ENCODE assay signal across 1 cellular context in the genomic region with DNA sequence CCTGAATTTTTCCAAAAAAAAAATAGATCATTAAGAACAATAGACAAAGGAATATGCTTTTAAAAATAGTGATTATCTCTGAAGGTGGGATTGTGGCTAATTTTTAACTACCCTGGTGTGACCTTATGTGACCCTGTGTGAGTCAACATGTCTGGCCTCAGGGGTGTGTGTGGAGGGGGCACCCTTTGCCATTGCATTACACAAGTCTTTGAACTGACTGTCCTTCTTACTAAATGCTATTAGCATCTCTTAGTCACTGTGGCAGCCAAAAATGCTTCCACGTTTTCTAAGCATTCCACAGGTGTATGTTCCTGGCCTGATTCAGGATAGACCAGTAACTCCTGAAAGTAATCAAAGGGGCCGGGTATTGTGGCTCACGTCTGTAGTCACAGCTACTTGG.
TF ChIP-seq lines count a peak whose summit lies in the region.

No MANE protein-coding gene starts in this region.

TF ChIP-seq in HepG2, 621 proteins besides CTCF, POLR2A, EP300 and RAD21 (continued from another document and continues in another):
- TF ChIP-seq TIGD3 (CRISPR knock-in tag; IDR thresholded peaks at IDR 0.05; ENCODE audit: borderline replicate concordance) (no peak), HNRNPH1 (optimal IDR thresholded peaks at IDR 0.05; ENCODE audit: low read depth, low read length) (no peak), ZNF431 (CRISPR knock-in tag; IDR thresholded peaks at IDR 0.05; ENCODE audit: borderline replicate concordance, low read depth) (no peak), ZNF775 (CRISPR knock-in tag; IDR thresholded peaks at IDR 0.05; ENCODE audit: borderline replicate concordance) (no peak), ESRRA (CRISPR knock-in tag; IDR thresholded peaks at IDR 0.05; ENCODE audit: low read depth) (no peak), XBP1 (CRISPR knock-in tag; IDR thresholded peaks at IDR 0.05) (no peak), ZNF543 (CRISPR knock-in tag; IDR thresholded peaks at IDR 0.05) (no peak), KDM4B (CRISPR knock-in tag; IDR thresholded peaks at IDR 0.05) (no peak), GATAD1 (CRISPR knock-in tag; IDR thresholded peaks at IDR 0.05) (0 out of 2 replicates have a peak, but pooled peaks have one; percentile 12), NFKBIZ (CRISPR knock-in tag; IDR thresholded peaks at IDR 0.05) (no peak), SOX6 (IDR thresholded peaks at IDR 0.05) (no peak), SOX6 (CRISPR knock-in tag; IDR thresholded peaks at IDR 0.05) (peak; percentile 95), KLF6 (CRISPR knock-in tag; IDR thresholded peaks at IDR 0.05) (no peak), ZSCAN20 (CRISPR knock-in tag; IDR thresholded peaks at IDR 0.05; ENCODE audit: borderline replicate concordance) (no peak), ZNF713 (CRISPR knock-in tag; IDR thresholded peaks at IDR 0.05) (no peak), EEA1 (CRISPR knock-in tag; IDR thresholded peaks at IDR 0.05; ENCODE audit: borderline replicate concordance) (no peak), RERE (CRISPR knock-in tag; IDR thresholded peaks at IDR 0.05; ENCODE audit: low read depth) (no peak), ISL2 (CRISPR knock-in tag; IDR thresholded peaks at IDR 0.05) (peak; percentile 24; the same call in 1 of the 2 replicates), RXRA (CRISPR knock-in tag; IDR thresholded peaks at IDR 0.05) (peak; percentile 96; the same call in 1 of the 2 replicates), HNF1A (IDR thresholded peaks at IDR 0.05; ENCODE audit: low read depth) (peak; percentile 97), HNF1A (CRISPR knock-in tag; IDR thresholded peaks at IDR 0.05; ENCODE audit: borderline replicate concordance) (peak; percentile 98)
- TF ChIP-seq, protein P1, sequence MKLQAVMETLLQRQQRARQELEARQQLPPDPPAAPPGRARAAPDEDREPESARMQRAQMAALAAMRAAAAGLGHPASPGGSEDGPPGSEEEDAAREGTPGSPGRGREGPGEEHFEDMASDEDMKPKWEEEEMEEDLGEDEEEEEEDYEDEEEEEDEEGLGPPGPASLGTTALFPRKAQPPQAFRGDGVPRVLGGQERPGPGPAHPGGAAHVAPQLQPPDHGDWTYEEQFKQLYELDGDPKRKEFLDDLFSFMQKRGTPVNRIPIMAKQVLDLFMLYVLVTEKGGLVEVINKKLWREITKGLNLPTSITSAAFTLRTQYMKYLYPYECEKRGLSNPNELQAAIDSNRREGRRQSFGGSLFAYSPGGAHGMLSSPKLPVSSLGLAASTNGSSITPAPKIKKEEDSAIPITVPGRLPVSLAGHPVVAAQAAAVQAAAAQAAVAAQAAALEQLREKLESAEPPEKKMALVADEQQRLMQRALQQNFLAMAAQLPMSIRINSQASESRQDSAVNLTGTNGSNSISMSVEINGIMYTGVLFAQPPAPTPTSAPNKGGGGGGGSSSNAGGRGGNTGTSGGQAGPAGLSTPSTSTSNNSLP (IDR thresholded peaks at IDR 0.05; ENCODE audit: low read depth, low read length): 0 out of 2 replicates have a peak, but pooled peaks have one; percentile 23
- TF ChIP-seq, protein P2, sequence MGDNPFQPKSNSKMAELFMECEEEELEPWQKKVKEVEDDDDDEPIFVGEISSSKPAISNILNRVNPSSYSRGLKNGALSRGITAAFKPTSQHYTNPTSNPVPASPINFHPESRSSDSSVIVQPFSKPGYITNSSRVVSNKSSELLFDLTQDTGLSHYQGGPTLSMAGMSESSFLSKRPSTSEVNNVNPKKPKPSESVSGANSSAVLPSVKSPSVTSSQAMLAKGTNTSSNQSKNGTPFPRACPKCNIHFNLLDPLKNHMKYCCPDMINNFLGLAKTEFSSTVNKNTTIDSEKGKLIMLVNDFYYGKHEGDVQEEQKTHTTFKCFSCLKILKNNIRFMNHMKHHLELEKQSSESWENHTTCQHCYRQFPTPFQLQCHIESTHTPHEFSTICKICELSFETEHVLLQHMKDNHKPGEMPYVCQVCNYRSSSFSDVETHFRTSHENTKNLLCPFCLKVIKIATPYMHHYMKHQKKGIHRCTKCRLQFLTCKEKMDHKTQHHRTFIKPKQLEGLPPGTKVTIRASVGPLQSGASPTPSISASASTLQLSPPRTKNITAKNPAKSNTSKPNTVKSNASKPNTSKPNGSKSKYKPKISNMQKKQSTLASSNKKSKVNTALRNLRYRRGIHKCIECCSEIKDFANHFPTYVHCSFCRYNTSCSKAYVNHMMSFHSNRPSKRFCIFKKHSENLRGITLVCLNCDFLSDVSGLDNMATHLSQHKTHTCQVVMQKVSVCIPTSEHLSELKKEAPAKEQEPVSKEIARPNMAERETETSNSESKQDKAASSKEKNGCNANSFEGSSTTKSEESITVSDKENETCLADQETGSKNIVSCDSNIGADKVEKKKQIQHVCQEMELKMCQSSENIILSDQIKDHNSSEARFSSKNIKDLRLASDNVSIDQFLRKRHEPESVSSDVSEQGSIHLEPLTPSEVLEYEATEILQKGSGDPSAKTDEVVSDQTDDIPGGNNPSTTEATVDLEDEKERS (CRISPR knock-in tag; IDR thresholded peaks at IDR 0.05): no peak
- TF ChIP-seq, protein P3, sequence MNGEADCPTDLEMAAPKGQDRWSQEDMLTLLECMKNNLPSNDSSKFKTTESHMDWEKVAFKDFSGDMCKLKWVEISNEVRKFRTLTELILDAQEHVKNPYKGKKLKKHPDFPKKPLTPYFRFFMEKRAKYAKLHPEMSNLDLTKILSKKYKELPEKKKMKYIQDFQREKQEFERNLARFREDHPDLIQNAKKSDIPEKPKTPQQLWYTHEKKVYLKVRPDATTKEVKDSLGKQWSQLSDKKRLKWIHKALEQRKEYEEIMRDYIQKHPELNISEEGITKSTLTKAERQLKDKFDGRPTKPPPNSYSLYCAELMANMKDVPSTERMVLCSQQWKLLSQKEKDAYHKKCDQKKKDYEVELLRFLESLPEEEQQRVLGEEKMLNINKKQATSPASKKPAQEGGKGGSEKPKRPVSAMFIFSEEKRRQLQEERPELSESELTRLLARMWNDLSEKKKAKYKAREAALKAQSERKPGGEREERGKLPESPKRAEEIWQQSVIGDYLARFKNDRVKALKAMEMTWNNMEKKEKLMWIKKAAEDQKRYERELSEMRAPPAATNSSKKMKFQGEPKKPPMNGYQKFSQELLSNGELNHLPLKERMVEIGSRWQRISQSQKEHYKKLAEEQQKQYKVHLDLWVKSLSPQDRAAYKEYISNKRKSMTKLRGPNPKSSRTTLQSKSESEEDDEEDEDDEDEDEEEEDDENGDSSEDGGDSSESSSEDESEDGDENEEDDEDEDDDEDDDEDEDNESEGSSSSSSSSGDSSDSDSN (CRISPR knock-in tag; IDR thresholded peaks at IDR 0.05): no peak
- TF ChIP-seq, protein P4, sequence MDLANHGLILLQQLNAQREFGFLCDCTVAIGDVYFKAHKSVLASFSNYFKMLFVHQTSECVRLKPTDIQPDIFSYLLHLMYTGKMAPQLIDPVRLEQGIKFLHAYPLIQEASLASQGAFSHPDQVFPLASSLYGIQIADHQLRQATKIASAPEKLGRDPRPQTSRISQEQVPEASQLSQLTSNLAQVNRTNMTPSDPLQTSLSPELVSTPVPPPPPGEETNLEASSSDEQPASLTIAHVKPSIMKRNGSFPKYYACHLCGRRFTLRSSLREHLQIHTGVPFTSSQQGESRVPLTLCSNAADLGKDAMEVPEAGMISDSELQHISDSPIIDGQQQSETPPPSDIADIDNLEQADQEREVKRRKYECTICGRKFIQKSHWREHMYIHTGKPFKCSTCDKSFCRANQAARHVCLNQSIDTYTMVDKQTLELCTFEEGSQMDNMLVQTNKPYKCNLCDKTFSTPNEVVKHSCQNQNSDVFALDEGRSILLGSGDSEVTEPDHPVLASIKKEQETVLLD (CRISPR knock-in tag; IDR thresholded peaks at IDR 0.05; ENCODE audit: low read depth): no peak
- TF ChIP-seq, protein P5, sequence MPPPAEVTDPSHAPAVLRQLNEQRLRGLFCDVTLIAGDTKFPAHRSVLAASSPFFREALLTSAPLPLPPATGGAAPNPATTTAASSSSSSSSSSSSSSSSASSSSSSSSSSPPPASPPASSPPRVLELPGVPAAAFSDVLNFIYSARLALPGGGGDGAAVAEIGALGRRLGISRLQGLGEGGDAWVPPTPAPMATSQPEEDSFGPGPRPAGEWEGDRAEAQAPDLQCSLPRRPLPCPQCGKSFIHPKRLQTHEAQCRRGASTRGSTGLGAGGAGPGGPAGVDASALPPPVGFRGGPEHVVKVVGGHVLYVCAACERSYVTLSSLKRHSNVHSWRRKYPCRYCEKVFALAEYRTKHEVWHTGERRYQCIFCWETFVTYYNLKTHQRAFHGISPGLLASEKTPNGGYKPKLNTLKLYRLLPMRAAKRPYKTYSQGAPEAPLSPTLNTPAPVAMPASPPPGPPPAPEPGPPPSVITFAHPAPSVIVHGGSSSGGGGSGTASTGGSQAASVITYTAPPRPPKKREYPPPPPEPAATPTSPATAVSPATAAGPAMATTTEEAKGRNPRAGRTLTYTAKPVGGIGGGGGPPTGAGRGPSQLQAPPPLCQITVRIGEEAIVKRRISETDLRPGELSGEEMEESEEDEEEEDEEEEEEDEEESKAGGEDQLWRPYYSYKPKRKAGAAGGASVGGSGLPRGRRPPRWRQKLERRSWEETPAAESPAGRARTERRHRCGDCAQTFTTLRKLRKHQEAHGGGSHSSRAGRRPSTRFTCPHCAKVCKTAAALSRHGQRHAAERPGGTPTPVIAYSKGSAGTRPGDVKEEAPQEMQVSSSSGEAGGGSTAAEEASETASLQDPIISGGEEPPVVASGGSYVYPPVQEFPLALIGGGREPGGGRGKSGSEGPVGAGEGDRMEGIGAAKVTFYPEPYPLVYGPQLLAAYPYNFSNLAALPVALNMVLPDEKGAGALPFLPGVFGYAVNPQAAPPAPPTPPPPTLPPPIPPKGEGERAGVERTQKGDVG (CRISPR knock-in tag; IDR thresholded peaks at IDR 0.05; ENCODE audit: borderline replicate concordance): no peak
